ENCODE assay signal across 8 cellular contexts in the genomic region with DNA sequence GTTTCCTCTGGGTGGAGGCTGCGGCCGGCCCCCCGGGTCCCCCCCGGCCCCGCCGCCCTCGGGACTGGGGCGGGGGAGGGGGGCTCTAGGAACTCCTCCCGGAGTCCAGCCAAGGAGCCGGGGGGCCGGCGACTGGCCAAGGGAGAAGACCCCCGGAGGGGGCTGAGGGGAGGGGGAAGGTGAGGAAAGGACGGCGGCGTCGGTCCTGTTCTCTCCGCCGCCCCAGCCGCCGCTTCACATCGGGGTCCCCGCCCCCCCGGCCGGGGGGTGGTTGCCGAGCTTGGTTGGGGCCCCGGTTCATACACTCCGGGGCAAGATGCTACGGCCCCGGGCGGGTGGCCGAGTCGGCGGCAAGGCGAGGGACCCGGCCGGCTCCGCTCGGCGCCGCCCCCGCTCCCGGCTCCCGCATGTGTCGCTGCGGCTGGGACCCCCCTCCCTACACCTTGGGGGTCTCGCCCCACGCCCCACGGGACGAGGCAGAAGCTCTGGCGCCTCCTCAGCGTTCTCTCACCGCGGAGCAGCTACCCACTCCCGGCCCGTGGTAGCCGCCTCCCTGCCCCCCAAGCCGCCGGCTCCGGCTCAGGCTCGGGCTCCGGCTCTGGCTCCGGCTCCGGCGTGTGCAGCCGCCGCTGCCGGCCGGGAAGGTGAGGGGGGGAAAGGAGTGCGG. TPM values are rescaled to one million over a fixed set of nuclear protein-coding genes. Genes with fewer than 3 reads are reported as not detected.
DNase-seq lines count a peak whose midpoint lies in the region; ATAC-seq and TF ChIP-seq lines count a peak whose summit lies in the region.

No MANE protein-coding gene starts in this region.

- peak overlapping the region; percentile 99 for H3K4me3 ChIP-seq in PC-3 (ENCODE audit: low read length)
- H3K4me3 ChIP-seq in breast epithelium: peak overlapping the region; percentile 84 to 98 (median 97)
- H3K4me3 ChIP-seq in liver (ENCODE audit: low read depth in 1 of 3, low read length in 3 of 3): peak overlapping the region; percentile 55 to 99 (median 95)
- H3K4me3 ChIP-seq in thymus (ENCODE audit: low read length): peak overlapping the region; percentile 75

- TF ChIP-seq RAD21 in liver (IDR thresholded peaks at IDR 0.05): no peak

- no peak for TF ChIP-seq POLR2A in breast epithelium (IDR thresholded peaks at IDR 0.05)

- no peaks in the 10 kb centered on the region for H3F3A ChIP-seq in PC-3 (ENCODE audit: low read length, unreplicated experiment)

- CTCF ChIA-PET in PC-3 (lab: Charles Lee): no interaction called here

- BruUV-seq in PC-3 (replicated peaks; lab: Mats Ljungman, UMichigan): no TSS peak

- peaks cover 25% of the 10 kb centered on the region for H4K20me1 ChIP-seq in PC-3 (ENCODE audit: low read length)

- H3K36me3 ChIP-seq in PC-3 (ENCODE audit: low read depth, low read length): peaks cover 9% of the 10 kb centered on the region
- no peaks in the 10 kb centered on the region for H3K36me3 ChIP-seq in breast epithelium
- peaks cover 0 to 12% (median 2%) of the 10 kb centered on the region in 4 donors for H3K36me3 ChIP-seq in liver (ENCODE audit: control insufficient read depth in 4 of 4, insufficient read depth in 3 of 4, low read depth in 1 of 4, low read length in 3 of 4)
- peaks cover 8% of the 10 kb centered on the region for H3K36me3 ChIP-seq in thymus (ENCODE audit: control insufficient read depth, insufficient read depth)

- H3K27me3 ChIP-seq in PC-3 (ENCODE audit: low read length): no peaks in the 10 kb centered on the region
- H3K27me3 ChIP-seq in breast epithelium: no peaks in the 10 kb centered on the region
- no peaks in the 10 kb centered on the region for H3K27me3 ChIP-seq in liver (ENCODE audit: control insufficient read depth in 4 of 4, insufficient read depth in 4 of 4, low read length in 3 of 4)
- H3K27me3 ChIP-seq in thymus (ENCODE audit: control insufficient read depth, insufficient read depth): no peaks in the 10 kb centered on the region

- POLR2A ChIA-PET in PC-3 (lab: Charles Lee; ENCODE audit: unreplicated experiment): interaction anchor here (0.6 kb wide), 1 partner anchor 8 kb away, joined by 6 read pairs; no protein-coding TSS in a partner anchor

- peaks cover 28% of the 10 kb centered on the region for H3K4me1 ChIP-seq in PC-3 (ENCODE audit: insufficient read depth, low read length)
- H3K4me1 ChIP-seq in breast epithelium: peaks cover 0 to 13% of the 10 kb centered on the region in 2 donors
- H3K4me1 ChIP-seq in liver (ENCODE audit: control insufficient read depth in 4 of 4, insufficient read depth in 4 of 4, low read length in 3 of 4): peaks cover 6 to 36% (median 24%) of the 10 kb centered on the region in 4 donors
- peaks cover 13% of the 10 kb centered on the region for H3K4me1 ChIP-seq in thymus (ENCODE audit: control insufficient read depth, insufficient read depth, low read length)

- TF ChIP-seq CTCF in PC-3 (conservative IDR thresholded peaks at IDR 0.05; ENCODE audit: low read depth, low read length) (no peak), breast epithelium (IDR thresholded peaks at IDR 0.05) (no peak), liver (IDR thresholded peaks at IDR 0.05; ENCODE audit: low read depth, low read length, missing input control) (no peak)

- H3K9ac ChIP-seq in PC-3 (ENCODE audit: low read length) (peak overlapping the region; percentile 96), liver (ENCODE audit: low read depth in 1 of 2, low read length in 2 of 2) (peak overlapping the region in 1 of 2 donors; percentile 57)

- H2AFZ ChIP-seq in PC-3 (ENCODE audit: low read length): 0 out of 2 replicates have a peak overlapping the region, but pooled peaks have one; percentile 48

- intact Hi-C loops in PC-3 (cut with micrococcal nuclease) (no loop called here), breast epithelium (cut with DNase I; ENCODE audit: low total_unique reads) (no loop called here)

- WGBS in liver: under 1% methylated on average over 70 of the region's 70 CpGs
- 1% methylated on average over 70 of the region's 70 CpGs for WGBS in thymus

- H3K9me2 ChIP-seq in PC-3 (replicated peaks; ENCODE audit: low read length): no peaks in the 10 kb centered on the region

- DNase-seq in PC-3 (no peak), breast epithelium (ENCODE audit: low spot score in 2 of 2) (no peak), NCI-H1930 (lab: John Stamatoyannopoulos, UW) (no peak), GF-D8 (lab: John Stamatoyannopoulos, UW) (no peak)

- peak overlapping the region; percentile 92 for H3K4me2 ChIP-seq in PC-3 (ENCODE audit: low read length)

- ATAC-seq in GM18508 (IDR thresholded peaks at IDR 0.05; ENCODE audit: insufficient read depth, unreplicated experiment) (peak; percentile 2), HG02588 (IDR thresholded peaks at IDR 0.05; ENCODE audit: unreplicated experiment) (peak; percentile 11), PC-3 (peak; percentile 3)

- H3K27ac ChIP-seq in PC-3 (ENCODE audit: low read length) (peak overlapping the region; percentile 30; the same call in 1 of the 2 replicates), breast epithelium (peak overlapping the region; percentile 95 to 97), liver (ENCODE audit: low read depth in 1 of 2, low read length in 2 of 2) (peak overlapping the region; percentile 82 to 84), thymus (ENCODE audit: low read depth) (peak overlapping the region; percentile 93)

- peaks cover 89% of the 10 kb centered on the region for H3K79me2 ChIP-seq in PC-3 (ENCODE audit: low read length)

- H3K9me3 ChIP-seq in PC-3 (ENCODE audit: low read length) (no peaks in the 10 kb centered on the region), breast epithelium (peaks cover 8 to 9% of the 10 kb centered on the region in 2 donors), liver (ENCODE audit: control insufficient read depth in 4 of 4, low read length in 3 of 4) (peaks cover 0 to 12% (median 9%) of the 10 kb centered on the region in 4 donors), thymus (ENCODE audit: control insufficient read depth) (peaks cover 5% of the 10 kb centered on the region)

TF ChIP-seq in liver, 16 proteins besides CTCF, POLR2A, EP300 and RAD21:
- TF ChIP-seq HNF4G (IDR thresholded peaks at IDR 0.05): no peak
- TF ChIP-seq NR2F2 (IDR thresholded peaks at IDR 0.05): no peak
- TF ChIP-seq GABPA (IDR thresholded peaks at IDR 0.05 in 1 of 2, conservative IDR thresholded peaks at IDR 0.05 in 1 of 2): no peak
- no peak for TF ChIP-seq HNF4A (conservative IDR thresholded peaks at IDR 0.05)
- TF ChIP-seq RXRA (IDR thresholded peaks at IDR 0.05): no peak
- TF ChIP-seq, protein P1, sequence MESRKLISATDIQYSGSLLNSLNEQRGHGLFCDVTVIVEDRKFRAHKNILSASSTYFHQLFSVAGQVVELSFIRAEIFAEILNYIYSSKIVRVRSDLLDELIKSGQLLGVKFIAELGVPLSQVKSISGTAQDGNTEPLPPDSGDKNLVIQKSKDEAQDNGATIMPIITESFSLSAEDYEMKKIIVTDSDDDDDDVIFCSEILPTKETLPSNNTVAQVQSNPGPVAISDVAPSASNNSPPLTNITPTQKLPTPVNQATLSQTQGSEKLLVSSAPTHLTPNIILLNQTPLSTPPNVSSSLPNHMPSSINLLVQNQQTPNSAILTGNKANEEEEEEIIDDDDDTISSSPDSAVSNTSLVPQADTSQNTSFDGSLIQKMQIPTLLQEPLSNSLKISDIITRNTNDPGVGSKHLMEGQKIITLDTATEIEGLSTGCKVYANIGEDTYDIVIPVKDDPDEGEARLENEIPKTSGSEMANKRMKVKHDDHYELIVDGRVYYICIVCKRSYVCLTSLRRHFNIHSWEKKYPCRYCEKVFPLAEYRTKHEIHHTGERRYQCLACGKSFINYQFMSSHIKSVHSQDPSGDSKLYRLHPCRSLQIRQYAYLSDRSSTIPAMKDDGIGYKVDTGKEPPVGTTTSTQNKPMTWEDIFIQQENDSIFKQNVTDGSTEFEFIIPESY (IDR thresholded peaks at IDR 0.05): no peak
- TF ChIP-seq, protein P2, sequence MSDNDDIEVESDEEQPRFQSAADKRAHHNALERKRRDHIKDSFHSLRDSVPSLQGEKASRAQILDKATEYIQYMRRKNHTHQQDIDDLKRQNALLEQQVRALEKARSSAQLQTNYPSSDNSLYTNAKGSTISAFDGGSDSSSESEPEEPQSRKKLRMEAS (IDR thresholded peaks at IDR 0.05): no peak
- TF ChIP-seq YY1 (IDR thresholded peaks at IDR 0.05): no peak
- TF ChIP-seq TAF1 (conservative IDR thresholded peaks at IDR 0.05): no peak
- TF ChIP-seq, protein P3, sequence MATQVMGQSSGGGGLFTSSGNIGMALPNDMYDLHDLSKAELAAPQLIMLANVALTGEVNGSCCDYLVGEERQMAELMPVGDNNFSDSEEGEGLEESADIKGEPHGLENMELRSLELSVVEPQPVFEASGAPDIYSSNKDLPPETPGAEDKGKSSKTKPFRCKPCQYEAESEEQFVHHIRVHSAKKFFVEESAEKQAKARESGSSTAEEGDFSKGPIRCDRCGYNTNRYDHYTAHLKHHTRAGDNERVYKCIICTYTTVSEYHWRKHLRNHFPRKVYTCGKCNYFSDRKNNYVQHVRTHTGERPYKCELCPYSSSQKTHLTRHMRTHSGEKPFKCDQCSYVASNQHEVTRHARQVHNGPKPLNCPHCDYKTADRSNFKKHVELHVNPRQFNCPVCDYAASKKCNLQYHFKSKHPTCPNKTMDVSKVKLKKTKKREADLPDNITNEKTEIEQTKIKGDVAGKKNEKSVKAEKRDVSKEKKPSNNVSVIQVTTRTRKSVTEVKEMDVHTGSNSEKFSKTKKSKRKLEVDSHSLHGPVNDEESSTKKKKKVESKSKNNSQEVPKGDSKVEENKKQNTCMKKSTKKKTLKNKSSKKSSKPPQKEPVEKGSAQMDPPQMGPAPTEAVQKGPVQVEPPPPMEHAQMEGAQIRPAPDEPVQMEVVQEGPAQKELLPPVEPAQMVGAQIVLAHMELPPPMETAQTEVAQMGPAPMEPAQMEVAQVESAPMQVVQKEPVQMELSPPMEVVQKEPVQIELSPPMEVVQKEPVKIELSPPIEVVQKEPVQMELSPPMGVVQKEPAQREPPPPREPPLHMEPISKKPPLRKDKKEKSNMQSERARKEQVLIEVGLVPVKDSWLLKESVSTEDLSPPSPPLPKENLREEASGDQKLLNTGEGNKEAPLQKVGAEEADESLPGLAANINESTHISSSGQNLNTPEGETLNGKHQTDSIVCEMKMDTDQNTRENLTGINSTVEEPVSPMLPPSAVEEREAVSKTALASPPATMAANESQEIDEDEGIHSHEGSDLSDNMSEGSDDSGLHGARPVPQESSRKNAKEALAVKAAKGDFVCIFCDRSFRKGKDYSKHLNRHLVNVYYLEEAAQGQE (IDR thresholded peaks at IDR 0.05): no peak
- TF ChIP-seq SP1 (IDR thresholded peaks at IDR 0.05): no peak
- no peak for TF ChIP-seq FOXA2 (IDR thresholded peaks at IDR 0.05)
- no peak for TF ChIP-seq EGR1 (IDR thresholded peaks at IDR 0.05; ENCODE audit: low read depth in 2 of 2)
- TF ChIP-seq JUND (IDR thresholded peaks at IDR 0.05): no peak
- no peak for TF ChIP-seq FOXA1 (IDR thresholded peaks at IDR 0.05)

RNA-seq across cellular contexts. Expression of a gene that starts 0.5 kb away (rescaled TPM):
- total RNA-seq in PC-3 (2014; rRNA removed) (17.4 and 24.3 TPM in 2 replicates), breast epithelium (100 to 1,000 TPM in 2 of 3 donors, 10 to 100 TPM in 1; 55.7 to 247 (median 117) TPM), liver (10 to 100 TPM; 22.9 to 56.9 TPM)
- polyA plus RNA-seq in liver (1 to 10 TPM; 4.0 to 9.3 TPM), thymus (27.2 TPM)

Comparison
In these comparisons a context has a peak if more than half of its experiments do, and no peak if none do; other contexts are left out.
1. H3K27ac ChIP-seq: peak in every context shown above with its lines; median percentile 96 in breast epithelium; 93 in thymus; 83 in liver; 30 in PC-3.